Comparison of ENCODE assay signal across 8 cellular contexts in the genomic region with DNA sequence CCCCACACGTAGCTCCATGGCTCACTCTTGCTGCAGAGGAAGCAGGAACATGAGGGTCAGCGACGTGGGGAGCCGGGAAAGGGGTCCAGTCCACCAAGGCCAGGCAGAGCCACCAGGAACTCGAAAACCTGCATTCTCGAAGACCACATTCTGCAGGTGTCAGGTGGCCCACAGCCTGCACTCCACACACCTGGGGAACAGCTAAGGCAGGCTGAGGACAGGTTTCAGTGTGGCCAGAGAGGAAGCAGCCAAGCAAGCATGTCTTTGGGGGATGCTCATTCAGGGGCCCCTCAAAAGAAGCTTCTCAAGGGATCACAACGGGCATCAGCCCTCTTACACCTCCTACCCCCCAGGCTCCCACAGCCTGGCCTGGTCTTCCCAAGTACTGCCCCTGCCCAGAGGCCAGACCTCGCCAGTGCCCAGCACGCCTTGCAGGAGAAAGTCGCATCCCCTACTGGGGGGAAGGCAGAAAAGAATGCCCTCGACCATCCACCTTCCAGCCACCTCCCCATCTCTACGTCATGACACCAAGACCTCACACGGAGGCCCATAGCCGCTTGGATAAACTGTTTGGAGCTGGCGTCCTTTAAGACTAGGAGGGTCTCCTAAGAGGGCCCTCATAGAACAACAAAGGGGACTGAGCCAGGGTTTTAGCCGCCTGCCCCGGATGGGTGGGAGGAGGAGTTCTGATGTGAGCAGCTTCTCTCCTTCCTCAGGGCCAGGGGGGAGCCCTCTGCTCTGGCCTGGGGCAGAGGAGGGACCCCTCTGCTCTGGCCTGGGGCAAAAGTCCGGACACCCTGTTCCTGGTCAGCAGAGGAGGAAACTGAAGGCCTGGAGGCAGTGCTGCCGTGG. TPM values are rescaled to one million over a fixed set of nuclear protein-coding genes. Genes with fewer than 3 reads are reported as not detected.
A peak's percentile ranks its signal among the peaks of the same experiment; 100 is the strongest.
DNase-seq lines count a peak whose midpoint lies in the region; ATAC-seq and TF ChIP-seq lines count a peak whose summit lies in the region.

No MANE protein-coding gene starts in this region.

- no peak for DNase-seq in T-helper 2 cell treated with Interferon-gamma antibody and Interleukin-4, amounts not matched to agents 5 μg/mL and 100 μg/mL, for 36 hours (ENCODE audit: low spot score)
- no peak for DNase-seq in T-helper 2 cell
- DNase-seq in kidney epithelial cell (ENCODE audit: low read depth), result no peak
- no peak for DNase-seq in thoracic aorta (ENCODE audit: low spot score)
- DNase-seq in CD1c-positive myeloid dendritic cell (ENCODE audit: extremely low spot score), result no peak
- DNase-seq in Kasumi-1 (lab: John Stamatoyannopoulos, UW), result no peak

- H3K27me3 ChIP-seq in kidney epithelial cell (ENCODE audit: control insufficient read depth, insufficient read depth, low read length) (no peaks in the 10 kb centered on the region), thoracic aorta (replicated peaks; ENCODE audit: insufficient read depth) (no peaks in the 10 kb centered on the region)

- H3K4me1 ChIP-seq in thoracic aorta (ENCODE audit: control insufficient read depth in 1 of 2, low read depth in 2 of 2), result peaks cover 52 to 82% of the 10 kb centered on the region in 2 donors

- peak overlapping the region; percentile 90 for H3K4me3 Mint-ChIP-seq in T-helper 2 cell treated with Interferon-gamma antibody and Interleukin-4, amounts not matched to agents 5 μg/mL and 100 μg/mL, for 36 hours

- H3K27ac Mint-ChIP-seq in T-helper 2 cell treated with Interferon-gamma antibody and Interleukin-4, amounts not matched to agents 5 μg/mL and 100 μg/mL, for 36 hours, result peak overlapping the region; percentile 93

- no peaks in the 10 kb centered on the region for H3K9me3 ChIP-seq in thoracic aorta

- H3K27me3 Mint-ChIP-seq in T-helper 2 cell treated with Interferon-gamma antibody and Interleukin-4, amounts not matched to agents 5 μg/mL and 100 μg/mL, for 36 hours (ENCODE audit: low read depth), result no peaks in the 10 kb centered on the region

- no peak for ATAC-seq in thoracic aorta (ENCODE audit: insufficient number of reproducible peaks, low FRiP score, low read depth)
- no peak for ATAC-seq in GM21390 (IDR thresholded peaks at IDR 0.05; ENCODE audit: unreplicated experiment)

- no peak for TF ChIP-seq CTCF in kidney epithelial cell (IDR thresholded peaks at IDR 0.05; ENCODE audit: insufficient read depth, low read length, poor library complexity, severe bottlenecking)
- TF ChIP-seq CTCF in thoracic aorta (IDR thresholded peaks at IDR 0.05), result no peak

- peaks cover 7% of the 10 kb centered on the region for H3K36me3 Mint-ChIP-seq in T-helper 2 cell treated with Interferon-gamma antibody and Interleukin-4, amounts not matched to agents 5 μg/mL and 100 μg/mL, for 36 hours (ENCODE audit: low read depth)

- peak overlapping the region; percentile 84 for H3K4me3 ChIP-seq in kidney epithelial cell (ENCODE audit: low read depth, low read length)
- peak overlapping the region; percentile 75 for H3K4me3 ChIP-seq in thoracic aorta

- peaks cover 47% of the 10 kb centered on the region for H3K4me1 Mint-ChIP-seq in T-helper 2 cell treated with Interferon-gamma antibody and Interleukin-4, amounts not matched to agents 5 μg/mL and 100 μg/mL, for 36 hours (ENCODE audit: low read depth)

- 44 to 63% (median 47%) methylated on average over 19 of the region's 19 CpGs for WGBS in adipose tissue, 3 donors

- H3K9me3 Mint-ChIP-seq in T-helper 2 cell treated with Interferon-gamma antibody and Interleukin-4, amounts not matched to agents 5 μg/mL and 100 μg/mL, for 36 hours, result no peaks in the 10 kb centered on the region

- H3K36me3 ChIP-seq in kidney epithelial cell (ENCODE audit: control insufficient read depth, insufficient read depth, low read length), result peaks cover 6% of the 10 kb centered on the region
- no peaks in the 10 kb centered on the region for H3K36me3 ChIP-seq in thoracic aorta

- H3K27ac ChIP-seq in adipose tissue (ENCODE audit: low read depth, low read length), result peak overlapping the region; percentile 19
- H3K27ac ChIP-seq in thoracic aorta, result peak overlapping the region; percentile 88 to 98

RNA-seq across cellular contexts. Expression of a gene that starts 2.9 kb away (rescaled TPM):
- 100 to 1,000 TPM in 2 of 3 donors, 10 to 100 TPM in 1; 77.8 to 139 (median 123) TPM for polyA plus RNA-seq in adipose tissue
- total RNA-seq in kidney epithelial cell (208 and 217 TPM in 2 replicates), thoracic aorta (100 to 1,000 TPM in 1 of 2 donors, 10 to 100 TPM in 1; 98.1 to 140 TPM)

RNA-seq across cellular contexts. Expression of a gene that starts 41.6 kb away (rescaled TPM):
- 10 to 100 TPM; 14.0 to 50.2 (median 37.3) TPM for polyA plus RNA-seq in adipose tissue
- total RNA-seq in kidney epithelial cell (42.6 and 76.8 TPM in 2 replicates), thoracic aorta (100 to 1,000 TPM; 134 to 254 TPM)
